ENCODE assay signal across 13 cellular contexts in the genomic region with DNA sequence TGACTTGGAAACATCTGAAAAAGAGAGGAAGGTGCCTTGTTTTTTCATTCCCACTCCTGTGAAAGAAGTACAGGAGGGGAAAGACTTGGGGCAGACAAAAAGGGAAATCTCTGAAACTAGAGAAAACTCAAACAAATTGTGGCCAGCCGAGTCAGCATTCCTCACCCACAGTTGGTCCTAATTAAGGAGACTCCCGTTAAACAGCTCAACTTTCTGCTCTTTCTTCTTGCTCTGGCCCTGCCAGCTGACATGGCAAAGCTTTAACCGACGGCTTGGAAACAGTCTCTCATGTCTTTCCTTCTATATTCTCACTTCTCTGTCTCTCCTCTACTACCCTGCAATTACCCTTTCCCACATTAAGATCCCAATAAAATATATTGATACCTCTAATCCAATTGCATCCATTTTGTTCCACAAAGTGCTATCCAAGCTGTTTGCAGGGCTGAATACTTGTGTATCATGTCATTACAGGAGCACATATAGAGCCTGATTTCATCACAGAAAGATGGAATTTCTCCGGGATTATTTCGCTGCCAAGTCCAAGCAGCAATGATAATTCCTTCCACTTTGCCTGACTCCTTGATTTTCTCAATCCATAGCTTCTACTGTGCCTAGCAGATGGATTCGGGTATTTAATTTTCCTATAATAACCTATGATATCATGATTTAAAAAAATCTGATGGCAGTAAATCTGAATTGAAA.
DNase-seq lines count a peak whose midpoint lies in the region; ATAC-seq and TF ChIP-seq lines count a peak whose summit lies in the region.
"Had no signal": no experiment of that assay in that cellular context is flagged by ENCODE, and none has a peak within 500 bp of the region (broad histone marks: within the 10 kb centered on the region; RNA-seq: fewer than 3 reads in every experiment).

No MANE protein-coding gene starts in this region.

- in situ Hi-C loops in Panc1 (cut with HindIII; ENCODE audit: low pct_unique_long_range_greater_than_20kb, low sequenced_read_pairs): no loop called here

- TF ChIP-seq CTCF in AG09309 (IDR thresholded peaks at IDR 0.05; ENCODE audit: control insufficient read depth, insufficient read depth, low read depth, low read length, missing control alignments) (peak; percentile 1), Panc1 (IDR thresholded peaks at IDR 0.05) (no peak), nephron progenitor cell (IDR thresholded peaks at IDR 0.05) (no peak)

- no TSS peak for BruUV-seq in Panc1 (replicated peaks; lab: Mats Ljungman, UMichigan)

- no peak for DNase-seq in AG09309 (ENCODE audit: low read depth)
- no peak for DNase-seq in Panc1 (ENCODE audit: low read depth, low spot score)
- no peak for DNase-seq in nephron progenitor cell
- DNase-seq in NCI-H345 treated with DMSO at 0.1 percent for 48 hours (lab: John Stamatoyannopoulos, UW; ENCODE audit: unreplicated experiment): no peak
- no peak for DNase-seq in HPDE6-E6E7 (ENCODE audit: extremely low spot score)
- DNase-seq in CD8-positive, alpha-beta memory T cell: no peak
- no peak for DNase-seq in SW480 (ENCODE audit: low spot score)
- DNase-seq: central memory CD4-positive, alpha-beta T cell; T-helper 2 cell had no signal

- H3K4me1 ChIP-seq in Panc1 (ENCODE audit: control insufficient read depth, insufficient read depth, low read length) (peaks cover 1% of the 10 kb centered on the region; the same call in 1 of the 2 replicates), ectodermal cell (ENCODE audit: control insufficient read depth, insufficient read depth, low read length) (peaks cover 61% of the 10 kb centered on the region)
- H3K4me1 ChIP-seq in CD8-positive, alpha-beta memory T cell (ENCODE audit: insufficient read depth, low read length): no peaks in the 10 kb centered on the region

- H3K4me3 ChIP-seq in AG09309 (ENCODE audit: control insufficient read depth, low read depth, low read length): no peak overlapping the region
- H3K4me3 ChIP-seq in Panc1 (ENCODE audit: low read depth in 2 of 2, low read length in 2 of 2): no peak overlapping the region
- no peak overlapping the region for H3K4me3 ChIP-seq in ectodermal cell (ENCODE audit: insufficient read depth, low read depth, low read length)
- H3K4me3 ChIP-seq in CD8-positive, alpha-beta memory T cell (ENCODE audit: low read length): no peak overlapping the region

- H3K27ac ChIP-seq in Panc1 (ENCODE audit: low read length) (peak overlapping the region; percentile 34; the same call in 1 of the 2 replicates), ectodermal cell (ENCODE audit: insufficient read depth, low read depth, low read length, poor library complexity, severe bottlenecking) (peak overlapping the region; percentile 82)
- no peak overlapping the region for H3K27ac ChIP-seq in CD8-positive, alpha-beta memory T cell (ENCODE audit: low read depth, low read length)
- H3K27ac ChIP-seq: C4-2B, neutrophil had no signal

- intact Hi-C loops in Panc1 (cut with micrococcal nuclease; ENCODE audit: unreplicated experiment): no loop called here

- WGBS in ectodermal cell, 2 experiments: 39 to 41% methylated on average over 6 of the region's 7 CpGs

- H3K9me3 ChIP-seq in Panc1 (ENCODE audit: control insufficient read depth, insufficient read depth, low read depth, low read length) (no peaks in the 10 kb centered on the region), ectodermal cell (ENCODE audit: control insufficient read depth, low read length) (no peaks in the 10 kb centered on the region)
- H3K9me3 ChIP-seq in CD8-positive, alpha-beta memory T cell (ENCODE audit: low read length): no peaks in the 10 kb centered on the region
- H3K9me3 ChIP-seq: neutrophil had no signal

- no peaks in the 10 kb centered on the region for H3K9me3 Mint-ChIP-seq in nephron progenitor cell
- no peaks in the 10 kb centered on the region for H3K9me3 Mint-ChIP-seq in CD8-positive, alpha-beta memory T cell
- H3K9me3 Mint-ChIP-seq: activated T-helper 2 cell treated with anti-CD3 and anti-CD28 coated beads, Interferon-gamma antibody, Interleukin-2, Interleukin-4, amounts not matched to agents 10 μg/mL and 5 μg/mL and 100 μg/mL, durations not matched to agents 14 hours and 24 hours and 36 hours had no signal

- POLR2A ChIA-PET in Panc1 (lab: Charles Lee): interaction anchor here (0.5 kb wide), 1 partner anchor 121 kb away, joined by 4 read pairs; no protein-coding TSS in a partner anchor
- POLR2A ChIA-PET in CD8-positive, alpha-beta memory T cell (lab: Charles Lee): interaction anchor here (0.6 kb wide), 1 partner anchor 661 kb away, joined by 5 read pairs; no protein-coding TSS in a partner anchor

- H3K36me3 ChIP-seq in Panc1 (ENCODE audit: control insufficient read depth, insufficient read depth, low read length) (no peaks in the 10 kb centered on the region), ectodermal cell (ENCODE audit: control insufficient read depth, insufficient read depth, low read length) (peaks cover 4% of the 10 kb centered on the region)
- H3K36me3 ChIP-seq in CD8-positive, alpha-beta memory T cell (ENCODE audit: insufficient read depth, low read length): no peaks in the 10 kb centered on the region
- H3K36me3 ChIP-seq: neutrophil had no signal

- CTCF ChIA-PET in Panc1 (lab: Charles Lee): interaction anchor here (0.6 to 1.3 kb wide), 3 partner anchors 16 to 32 kb away, joined by 3 read pairs; no protein-coding TSS in a partner anchor
- CTCF ChIA-PET in CD8-positive, alpha-beta memory T cell (lab: Charles Lee): no interaction called here

- H3K27me3 Mint-ChIP-seq in nephron progenitor cell (ENCODE audit: low read depth, poor library complexity): no peaks in the 10 kb centered on the region
- H3K27me3 Mint-ChIP-seq in CD8-positive, alpha-beta memory T cell: peaks cover 5 to 18% of the 10 kb centered on the region in 2 donors

- no peak for ATAC-seq in Panc1

- peak overlapping the region; percentile 39 for H3K4me3 Mint-ChIP-seq in nephron progenitor cell
- no peak overlapping the region for H3K4me3 Mint-ChIP-seq in CD8-positive, alpha-beta memory T cell

- no peaks in the 10 kb centered on the region for H3K27me3 ChIP-seq in Panc1 (ENCODE audit: control insufficient read depth, insufficient read depth, low read length)
- no peaks in the 10 kb centered on the region for H3K27me3 ChIP-seq in ectodermal cell (ENCODE audit: control insufficient read depth, insufficient read depth, low read length, poor library complexity, severe bottlenecking)
- H3K27me3 ChIP-seq in CD8-positive, alpha-beta memory T cell (ENCODE audit: insufficient read depth, low read length, poor library complexity, severe bottlenecking): no peaks in the 10 kb centered on the region
- H3K27me3 ChIP-seq: neutrophil had no signal

- peak overlapping the region; percentile 95 for H3K27ac Mint-ChIP-seq in nephron progenitor cell
- H3K27ac Mint-ChIP-seq in CD8-positive, alpha-beta memory T cell: no peak overlapping the region
- H3K27ac Mint-ChIP-seq: activated T-helper 2 cell treated with anti-CD3 and anti-CD28 coated beads, Interferon-gamma antibody, Interleukin-2, Interleukin-4, amounts not matched to agents 10 μg/mL and 5 μg/mL and 100 μg/mL, durations not matched to agents 14 hours and 24 hours and 36 hours had no signal

- peaks cover 72% of the 10 kb centered on the region for H3K4me1 Mint-ChIP-seq in nephron progenitor cell
- no peaks in the 10 kb centered on the region for H3K4me1 Mint-ChIP-seq in CD8-positive, alpha-beta memory T cell

- H3K36me3 Mint-ChIP-seq in nephron progenitor cell (ENCODE audit: low read depth): peaks cover 16% of the 10 kb centered on the region
- H3K36me3 Mint-ChIP-seq in CD8-positive, alpha-beta memory T cell: peaks cover 0 to 2% (median 0%) of the 10 kb centered on the region in 3 donors
